Comparison of ENCODE assay signal across 28 cellular contexts in genomic region chrX:29434939-29435338, GRCh38.
"Had no signal": no experiment of that assay in that cellular context is flagged by ENCODE, and none has a peak within 500 bp of the region (broad histone marks: within the 10 kb centered on the region; RNA-seq: fewer than 3 reads in every experiment).

No MANE protein-coding gene starts in this region.

- H3K36me3 Mint-ChIP-seq: neural progenitor cell; stimulated activated effector memory CD8-positive, alpha-beta T cell treated with anti-CD3 and anti-CD28 coated beads, Interleukin-12 subunit alpha, Interleukin-12 subunit beta, amount 100 ng/mL, for 72 hours; stimulated activated naive B cell treated with anti-CD40 and anti-IgM and Interleukin-4, amounts not matched to agents 10 μg/mL and 1 μg/mL and 100 μg/mL, for 72 hours had no signal

- H3K4me2 ChIP-seq: neural progenitor cell had no signal

- ATAC-seq: psoas muscle; right cardiac atrium; right lobe of liver; stimulated activated effector memory CD8-positive, alpha-beta T cell treated with anti-CD3 and anti-CD28 coated beads, Interleukin-12 subunit alpha, Interleukin-12 subunit beta, amount 100 ng/mL, for 72 hours; stimulated activated naive B cell treated with anti-CD40 and anti-IgM and Interleukin-4, amounts not matched to agents 10 μg/mL and 1 μg/mL and 100 μg/mL, for 72 hours had no signal

- H3K4me1 ChIP-seq: neural progenitor cell, parathyroid adenoma, psoas muscle, right lobe of liver, sigmoid colon, stomach, thyroid gland, tibial nerve, upper lobe of left lung, vagina had no signal

- FAIRE-seq: small intestine, urothelium cell line had no signal

- H3K9me3 ChIP-seq: ovary, sigmoid colon, stomach, thoracic aorta, thyroid gland, tibial nerve, upper lobe of left lung, vagina had no signal

- DNase-seq: occipital lobe; ovary; posterior cingulate gyrus; psoas muscle; right cardiac atrium; right lobe of liver; sigmoid colon; small intestine; stimulated activated CD4-positive, alpha-beta T cell treated with anti-CD3 and anti-CD28 coated beads, Interleukin-15, amount 100 ng/mL, for 24 hours; stimulated activated CD4-positive, alpha-beta T cell treated with anti-CD3 and anti-CD28 coated beads, Interleukin-2, amount 100 ng/mL, for 24 hours; stimulated activated CD4-positive, alpha-beta T cell treated with anti-CD3 and anti-CD28 coated beads, Interleukin-2, amount 100 ng/mL, for 48 hours; stimulated activated CD4-positive, alpha-beta T cell treated with anti-CD3 and anti-CD28 coated beads, Interleukin-4, amount 100 ng/mL, for 24 hours; stimulated activated naive B cell treated with anti-CD40 and anti-IgM and Interleukin-4, amounts not matched to agents 10 μg/mL and 1 μg/mL and 100 μg/mL, for 72 hours; stimulated activated naive CD4-positive, alpha-beta T cell treated with Interleukin-2 at 50 U/mL for 16 hours; stomach; thyroid gland; trophoblast cell; upper lobe of left lung had no signal

- H3K4me1 Mint-ChIP-seq: nephron; stimulated activated effector memory CD8-positive, alpha-beta T cell treated with anti-CD3 and anti-CD28 coated beads, Interleukin-12 subunit alpha, Interleukin-12 subunit beta, amount 100 ng/mL, for 72 hours; stimulated activated naive B cell treated with anti-CD40 and anti-IgM and Interleukin-4, amounts not matched to agents 10 μg/mL and 1 μg/mL and 100 μg/mL, for 72 hours had no signal

- H3K9ac ChIP-seq: neural progenitor cell, parathyroid adenoma had no signal

- H2AFZ ChIP-seq: neural progenitor cell, parathyroid adenoma had no signal

- H3K27me3 Mint-ChIP-seq: progenitor cell of endocrine pancreas; stimulated activated naive B cell treated with anti-CD40 and anti-IgM and Interleukin-4, amounts not matched to agents 10 μg/mL and 1 μg/mL and 100 μg/mL, for 72 hours; stimulated activated naive CD8-positive, alpha-beta T cell treated with anti-CD3 and anti-CD28 coated beads, Interleukin-15, Interleukin-2, amounts not matched to agents 100 ng/mL and 50 ng/mL, for 24 hours had no signal

- H3K27ac Mint-ChIP-seq: nephron; neural progenitor cell; progenitor cell of endocrine pancreas; stimulated activated effector memory CD8-positive, alpha-beta T cell treated with anti-CD3 and anti-CD28 coated beads, Interleukin-12 subunit alpha, Interleukin-12 subunit beta, amount 100 ng/mL, for 72 hours; stimulated activated naive B cell treated with anti-CD40 and anti-IgM and Interleukin-4, amounts not matched to agents 10 μg/mL and 1 μg/mL and 100 μg/mL, for 72 hours; stimulated activated naive CD8-positive, alpha-beta T cell treated with anti-CD3 and anti-CD28 coated beads, Interleukin-15, Interleukin-2, amounts not matched to agents 100 ng/mL and 50 ng/mL, for 24 hours had no signal

- H3K27ac ChIP-seq: neural progenitor cell, ovary, parathyroid adenoma, psoas muscle, right lobe of liver, sigmoid colon, stomach, thoracic aorta, thyroid gland, tibial nerve, upper lobe of left lung, vagina had no signal

- H3K9me3 Mint-ChIP-seq: stimulated activated naive B cell treated with anti-CD40 and anti-IgM and Interleukin-4, amounts not matched to agents 10 μg/mL and 1 μg/mL and 100 μg/mL, for 72 hours had no signal

- H3K4me3 Mint-ChIP-seq: nephron; neural progenitor cell; stimulated activated effector memory CD8-positive, alpha-beta T cell treated with anti-CD3 and anti-CD28 coated beads, Interleukin-12 subunit alpha, Interleukin-12 subunit beta, amount 100 ng/mL, for 72 hours; stimulated activated naive B cell treated with anti-CD40 and anti-IgM and Interleukin-4, amounts not matched to agents 10 μg/mL and 1 μg/mL and 100 μg/mL, for 72 hours; stimulated activated naive CD8-positive, alpha-beta T cell treated with anti-CD3 and anti-CD28 coated beads, Interleukin-15, Interleukin-2, amounts not matched to agents 100 ng/mL and 50 ng/mL, for 24 hours had no signal

- H3K79me2 ChIP-seq: parathyroid adenoma had no signal

- H3K4me3 ChIP-seq: neural progenitor cell, ovary, psoas muscle, right lobe of liver, sigmoid colon, stomach, thoracic aorta, thyroid gland, tibial nerve, upper lobe of left lung, vagina had no signal

- H3K27me3 ChIP-seq: neural progenitor cell, ovary, right lobe of liver, sigmoid colon, stomach, thyroid gland, tibial nerve, upper lobe of left lung, vagina had no signal

- H3K36me3 ChIP-seq: neural progenitor cell, ovary, right lobe of liver, sigmoid colon, stomach, thoracic aorta, thyroid gland, tibial nerve, upper lobe of left lung, vagina had no signal
